In genomic region chr16:58128181-58128631, GRCh38 we compare ENCODE assay signal across 8 cellular contexts. TPM values are rescaled to one million over a fixed set of nuclear protein-coding genes. Genes with fewer than 3 reads are reported as not detected.
DNase-seq lines count a peak whose midpoint lies in the region; ATAC-seq and TF ChIP-seq lines count a peak whose summit lies in the region.

No MANE protein-coding gene starts in this region.

- WGBS in liver, result 2% methylated on average over 6 of the region's 6 CpGs
- 15% methylated on average over 6 of the region's 6 CpGs for WGBS in thymus

- DNase-seq in activated CD8-positive, alpha-beta memory T cell treated with anti-CD3 and anti-CD28 coated beads, Interleukin-2, amount 10 ng/mL, durations not matched to agents 7 days and 5 days, result no peak
- DNase-seq in activated CD8-positive, alpha-beta memory T cell treated with anti-CD3 and anti-CD28 coated beads, Interleukin-2, amount 50 U/mL, for 48 hours, result no peak
- DNase-seq in astrocyte of the spinal cord (ENCODE audit: low read depth, low spot score), result no peak

- H3K36me3 ChIP-seq in liver (ENCODE audit: control insufficient read depth in 4 of 4, insufficient read depth in 3 of 4, low read depth in 1 of 4, low read length in 3 of 4) (no peaks in the 10 kb centered on the region), thymus (ENCODE audit: control insufficient read depth, insufficient read depth) (no peaks in the 10 kb centered on the region)

- peak overlapping the region; percentile 81 for H3K27ac Mint-ChIP-seq in activated CD8-positive, alpha-beta memory T cell treated with anti-CD3 and anti-CD28 coated beads, Interleukin-2, amount 10 ng/mL, durations not matched to agents 7 days and 5 days

- CTCF ChIA-PET in activated CD8-positive, alpha-beta memory T cell treated with anti-CD3 and anti-CD28 coated beads, Interleukin-2, amount 10 ng/mL, durations not matched to agents 7 days and 5 days (lab: Charles Lee), result interaction anchor here (0.5 to 3.8 kb wide), 7 partner anchors 9 to 1204 kb away, joined by 3 to 17 read pairs (median 3); partner anchors contain the start of gene CSNK2A2

- H3K27me3 ChIP-seq in liver (ENCODE audit: control insufficient read depth in 4 of 4, insufficient read depth in 4 of 4, low read length in 3 of 4), result no peaks in the 10 kb centered on the region
- no peaks in the 10 kb centered on the region for H3K27me3 ChIP-seq in thymus (ENCODE audit: control insufficient read depth, insufficient read depth)

- in situ Hi-C loops in astrocyte of the spinal cord (cut with HindIII; ENCODE audit: low sequenced_read_pairs), result no loop called here

- no peaks in the 10 kb centered on the region for H3K9me3 ChIP-seq in liver (ENCODE audit: control insufficient read depth in 4 of 4, low read length in 3 of 4)
- no peaks in the 10 kb centered on the region for H3K9me3 ChIP-seq in thymus (ENCODE audit: control insufficient read depth)

- H3K4me3 ChIP-seq in astrocyte of the spinal cord (ENCODE audit: low read depth, low read length), result peak overlapping the region; percentile 95
- peak overlapping the region; percentile 68 to 96 (median 89) for H3K4me3 ChIP-seq in liver (ENCODE audit: low read depth in 1 of 3, low read length in 3 of 3)
- H3K4me3 ChIP-seq in thymus (ENCODE audit: low read length), result peak overlapping the region; percentile 92

- peaks cover 3% of the 10 kb centered on the region for H3K36me3 Mint-ChIP-seq in activated CD8-positive, alpha-beta memory T cell treated with anti-CD3 and anti-CD28 coated beads, Interleukin-2, amount 10 ng/mL, durations not matched to agents 7 days and 5 days

- TF ChIP-seq CTCF in astrocyte of the spinal cord (IDR thresholded peaks at IDR 0.05; ENCODE audit: low read depth, low read length), result no peak
- TF ChIP-seq CTCF in liver (IDR thresholded peaks at IDR 0.05; ENCODE audit: low read depth, low read length, missing input control), result no peak

- no peaks in the 10 kb centered on the region for H3K9me3 Mint-ChIP-seq in activated CD8-positive, alpha-beta memory T cell treated with anti-CD3 and anti-CD28 coated beads, Interleukin-2, amount 10 ng/mL, durations not matched to agents 7 days and 5 days (ENCODE audit: low read depth)

- peaks cover 48% of the 10 kb centered on the region for H3K4me1 Mint-ChIP-seq in activated CD8-positive, alpha-beta memory T cell treated with anti-CD3 and anti-CD28 coated beads, Interleukin-2, amount 10 ng/mL, durations not matched to agents 7 days and 5 days

- H3K4me3 Mint-ChIP-seq in activated CD8-positive, alpha-beta memory T cell treated with anti-CD3 and anti-CD28 coated beads, Interleukin-2, amount 10 ng/mL, durations not matched to agents 7 days and 5 days, result peak overlapping the region; percentile 85

- peaks cover 5 to 48% (median 38%) of the 10 kb centered on the region in 4 donors for H3K4me1 ChIP-seq in liver (ENCODE audit: control insufficient read depth in 4 of 4, insufficient read depth in 4 of 4, low read length in 3 of 4)
- peaks cover 12% of the 10 kb centered on the region for H3K4me1 ChIP-seq in thymus (ENCODE audit: control insufficient read depth, insufficient read depth, low read length)

- H3K27me3 Mint-ChIP-seq in activated CD8-positive, alpha-beta memory T cell treated with anti-CD3 and anti-CD28 coated beads, Interleukin-2, amount 10 ng/mL, durations not matched to agents 7 days and 5 days, result no peaks in the 10 kb centered on the region

- TF ChIP-seq RAD21 in liver (IDR thresholded peaks at IDR 0.05), result peak; percentile 41 to 61

- H3K9ac ChIP-seq in liver (ENCODE audit: low read depth in 1 of 2, low read length in 2 of 2), result peak overlapping the region in 1 of 2 donors; percentile 75

- H3K27ac ChIP-seq in liver (ENCODE audit: low read depth in 1 of 2, low read length in 2 of 2), result peak overlapping the region; percentile 80 to 95
- no peak overlapping the region for H3K27ac ChIP-seq in thymus (ENCODE audit: low read depth)

- no peak for ATAC-seq in activated CD8-positive, alpha-beta memory T cell treated with anti-CD3 and anti-CD28 coated beads, Interleukin-2, amount 10 ng/mL, durations not matched to agents 7 days and 5 days
- ATAC-seq in GM21526 (IDR thresholded peaks at IDR 0.05; ENCODE audit: low FRiP score, unreplicated experiment) (no peak), GM18861 (IDR thresholded peaks at IDR 0.05; ENCODE audit: unreplicated experiment) (no peak), HG03097 (IDR thresholded peaks at IDR 0.05; ENCODE audit: low FRiP score, unreplicated experiment) (no peak)

TF ChIP-seq in liver, 16 proteins besides CTCF, POLR2A, EP300 and RAD21:
- TF ChIP-seq EGR1 (IDR thresholded peaks at IDR 0.05; ENCODE audit: low read depth in 2 of 2) (peak in 1 of 2 donors; percentile 68), HNF4G (IDR thresholded peaks at IDR 0.05) (peak; percentile 86), GABPA (IDR thresholded peaks at IDR 0.05 in 1 of 2, conservative IDR thresholded peaks at IDR 0.05 in 1 of 2) (peak in 1 of 2 donors; percentile 61), YY1 (IDR thresholded peaks at IDR 0.05) (peak; percentile 79), FOXA2 (IDR thresholded peaks at IDR 0.05) (peak; percentile 70), JUND (IDR thresholded peaks at IDR 0.05) (peak; percentile 42 to 72), FOXA1 (IDR thresholded peaks at IDR 0.05) (peak; percentile 58), NR2F2 (IDR thresholded peaks at IDR 0.05) (no peak), SP1 (IDR thresholded peaks at IDR 0.05) (peak; percentile 93), RXRA (IDR thresholded peaks at IDR 0.05) (peak; percentile 79 to 86), TAF1 (conservative IDR thresholded peaks at IDR 0.05) (peak; percentile 34), HNF4A (conservative IDR thresholded peaks at IDR 0.05) (peak; percentile 97)
- TF ChIP-seq, protein P1, sequence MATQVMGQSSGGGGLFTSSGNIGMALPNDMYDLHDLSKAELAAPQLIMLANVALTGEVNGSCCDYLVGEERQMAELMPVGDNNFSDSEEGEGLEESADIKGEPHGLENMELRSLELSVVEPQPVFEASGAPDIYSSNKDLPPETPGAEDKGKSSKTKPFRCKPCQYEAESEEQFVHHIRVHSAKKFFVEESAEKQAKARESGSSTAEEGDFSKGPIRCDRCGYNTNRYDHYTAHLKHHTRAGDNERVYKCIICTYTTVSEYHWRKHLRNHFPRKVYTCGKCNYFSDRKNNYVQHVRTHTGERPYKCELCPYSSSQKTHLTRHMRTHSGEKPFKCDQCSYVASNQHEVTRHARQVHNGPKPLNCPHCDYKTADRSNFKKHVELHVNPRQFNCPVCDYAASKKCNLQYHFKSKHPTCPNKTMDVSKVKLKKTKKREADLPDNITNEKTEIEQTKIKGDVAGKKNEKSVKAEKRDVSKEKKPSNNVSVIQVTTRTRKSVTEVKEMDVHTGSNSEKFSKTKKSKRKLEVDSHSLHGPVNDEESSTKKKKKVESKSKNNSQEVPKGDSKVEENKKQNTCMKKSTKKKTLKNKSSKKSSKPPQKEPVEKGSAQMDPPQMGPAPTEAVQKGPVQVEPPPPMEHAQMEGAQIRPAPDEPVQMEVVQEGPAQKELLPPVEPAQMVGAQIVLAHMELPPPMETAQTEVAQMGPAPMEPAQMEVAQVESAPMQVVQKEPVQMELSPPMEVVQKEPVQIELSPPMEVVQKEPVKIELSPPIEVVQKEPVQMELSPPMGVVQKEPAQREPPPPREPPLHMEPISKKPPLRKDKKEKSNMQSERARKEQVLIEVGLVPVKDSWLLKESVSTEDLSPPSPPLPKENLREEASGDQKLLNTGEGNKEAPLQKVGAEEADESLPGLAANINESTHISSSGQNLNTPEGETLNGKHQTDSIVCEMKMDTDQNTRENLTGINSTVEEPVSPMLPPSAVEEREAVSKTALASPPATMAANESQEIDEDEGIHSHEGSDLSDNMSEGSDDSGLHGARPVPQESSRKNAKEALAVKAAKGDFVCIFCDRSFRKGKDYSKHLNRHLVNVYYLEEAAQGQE (IDR thresholded peaks at IDR 0.05), result peak; percentile 66
- TF ChIP-seq, protein P2, sequence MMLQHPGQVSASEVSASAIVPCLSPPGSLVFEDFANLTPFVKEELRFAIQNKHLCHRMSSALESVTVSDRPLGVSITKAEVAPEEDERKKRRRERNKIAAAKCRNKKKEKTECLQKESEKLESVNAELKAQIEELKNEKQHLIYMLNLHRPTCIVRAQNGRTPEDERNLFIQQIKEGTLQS (IDR thresholded peaks at IDR 0.05), result no peak
- TF ChIP-seq, protein P3, sequence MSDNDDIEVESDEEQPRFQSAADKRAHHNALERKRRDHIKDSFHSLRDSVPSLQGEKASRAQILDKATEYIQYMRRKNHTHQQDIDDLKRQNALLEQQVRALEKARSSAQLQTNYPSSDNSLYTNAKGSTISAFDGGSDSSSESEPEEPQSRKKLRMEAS (IDR thresholded peaks at IDR 0.05), result peak; percentile 95
- TF ChIP-seq, protein P4, sequence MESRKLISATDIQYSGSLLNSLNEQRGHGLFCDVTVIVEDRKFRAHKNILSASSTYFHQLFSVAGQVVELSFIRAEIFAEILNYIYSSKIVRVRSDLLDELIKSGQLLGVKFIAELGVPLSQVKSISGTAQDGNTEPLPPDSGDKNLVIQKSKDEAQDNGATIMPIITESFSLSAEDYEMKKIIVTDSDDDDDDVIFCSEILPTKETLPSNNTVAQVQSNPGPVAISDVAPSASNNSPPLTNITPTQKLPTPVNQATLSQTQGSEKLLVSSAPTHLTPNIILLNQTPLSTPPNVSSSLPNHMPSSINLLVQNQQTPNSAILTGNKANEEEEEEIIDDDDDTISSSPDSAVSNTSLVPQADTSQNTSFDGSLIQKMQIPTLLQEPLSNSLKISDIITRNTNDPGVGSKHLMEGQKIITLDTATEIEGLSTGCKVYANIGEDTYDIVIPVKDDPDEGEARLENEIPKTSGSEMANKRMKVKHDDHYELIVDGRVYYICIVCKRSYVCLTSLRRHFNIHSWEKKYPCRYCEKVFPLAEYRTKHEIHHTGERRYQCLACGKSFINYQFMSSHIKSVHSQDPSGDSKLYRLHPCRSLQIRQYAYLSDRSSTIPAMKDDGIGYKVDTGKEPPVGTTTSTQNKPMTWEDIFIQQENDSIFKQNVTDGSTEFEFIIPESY (IDR thresholded peaks at IDR 0.05), result peak; percentile 63

RNA-seq across cellular contexts. Expression of gene CFAP20, which starts 1.0 kb away (rescaled TPM):
- 10 to 100 TPM; 35.1 to 40.2 TPM for total RNA-seq in activated CD8-positive, alpha-beta memory T cell treated with anti-CD3 and anti-CD28 coated beads, Interleukin-2, amount 10 ng/mL, durations not matched to agents 7 days and 5 days
- total RNA-seq in liver, result 10 to 100 TPM; 22.1 to 23.4 TPM
- polyA plus RNA-seq in liver, result 10 to 100 TPM; 25.8 to 30.6 TPM
- polyA plus RNA-seq in thymus, result 28.5 TPM
